ENCODE assay signal across 1 cellular context in the genomic region with DNA sequence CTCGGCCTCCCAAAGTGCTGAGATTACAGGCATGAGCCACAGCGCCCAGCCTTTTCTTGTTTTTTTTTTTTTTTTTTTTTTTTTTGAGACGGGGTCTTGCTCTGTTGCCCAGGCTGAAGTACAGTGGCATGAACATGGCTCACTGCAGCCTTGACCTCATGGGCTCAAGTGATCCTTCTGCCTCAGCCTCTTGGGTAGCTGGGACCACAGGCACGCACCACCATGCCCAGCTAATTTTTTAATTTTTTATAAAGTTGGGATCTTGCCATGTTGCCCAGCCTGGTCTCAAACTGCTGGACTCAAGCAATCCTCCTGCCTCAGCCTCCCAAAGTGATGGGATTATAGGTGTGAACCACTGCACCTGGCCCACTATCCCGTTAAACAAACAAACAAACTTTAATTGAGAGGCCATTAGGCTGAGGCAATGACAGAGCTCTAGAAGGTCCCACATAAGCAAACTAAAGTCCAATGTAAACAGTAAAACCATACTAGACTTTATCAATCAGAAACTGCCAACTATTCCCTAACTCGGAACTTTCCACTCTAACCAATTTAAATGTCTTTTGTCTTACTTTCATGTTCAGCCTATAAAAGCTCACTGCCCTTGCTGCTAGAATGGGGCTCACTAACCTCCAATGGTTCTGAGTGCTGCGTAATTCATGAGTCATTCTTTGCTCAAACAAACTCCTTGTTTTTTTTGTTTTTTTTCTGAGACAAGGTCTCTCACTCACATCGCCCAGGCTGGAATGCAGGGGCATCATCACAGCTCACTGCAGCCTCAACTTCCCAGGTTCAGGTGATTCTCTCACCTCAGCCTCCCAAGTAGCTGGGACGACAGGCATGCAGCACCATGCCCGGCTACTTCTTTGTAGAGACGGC.
TF ChIP-seq lines count a peak whose summit lies in the region.

No MANE protein-coding gene starts in this region.

TF ChIP-seq in H1, 55 proteins besides CTCF, POLR2A, EP300 and RAD21:
- TF ChIP-seq JUND (IDR thresholded peaks at IDR 0.05; ENCODE audit: low read length): no peak
- no peak for TF ChIP-seq SP4 (IDR thresholded peaks at IDR 0.05; ENCODE audit: low read length)
- peak; percentile 9; the same call in 1 of the 2 replicates for TF ChIP-seq MAFK (IDR thresholded peaks at IDR 0.05; ENCODE audit: low read depth, low read length)
- TF ChIP-seq, protein P1, sequence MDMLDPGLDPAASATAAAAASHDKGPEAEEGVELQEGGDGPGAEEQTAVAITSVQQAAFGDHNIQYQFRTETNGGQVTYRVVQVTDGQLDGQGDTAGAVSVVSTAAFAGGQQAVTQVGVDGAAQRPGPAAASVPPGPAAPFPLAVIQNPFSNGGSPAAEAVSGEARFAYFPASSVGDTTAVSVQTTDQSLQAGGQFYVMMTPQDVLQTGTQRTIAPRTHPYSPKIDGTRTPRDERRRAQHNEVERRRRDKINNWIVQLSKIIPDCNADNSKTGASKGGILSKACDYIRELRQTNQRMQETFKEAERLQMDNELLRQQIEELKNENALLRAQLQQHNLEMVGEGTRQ (IDR thresholded peaks at IDR 0.05; ENCODE audit: low read length): no peak
- no peak for TF ChIP-seq RBBP5 (IDR thresholded peaks at IDR 0.05; ENCODE audit: borderline replicate concordance, low read depth, low read length)
- TF ChIP-seq SAP30 (IDR thresholded peaks at IDR 0.05; ENCODE audit: insufficient read depth, insufficient replicate concordance, low read length): no peak
